Comparison of ENCODE assay signal across 1 cellular context in genomic region chr5:15007549-15008142, GRCh38.
TF ChIP-seq lines count a peak whose summit lies in the region.

No MANE protein-coding gene starts in this region.

TF ChIP-seq in GM23338, 12 proteins besides CTCF, POLR2A, EP300 and RAD21 (continued from another document):
- no peak for TF ChIP-seq ZNF462 (CRISPR knock-in tag; IDR thresholded peaks at IDR 0.05)
- TF ChIP-seq POLR2AphosphoS5 (IDR thresholded peaks at IDR 0.05; ENCODE audit: low read depth) = no peak
- no peak for TF ChIP-seq ZNF114 (CRISPR knock-in tag; IDR thresholded peaks at IDR 0.05)
